In the genomic region with DNA sequence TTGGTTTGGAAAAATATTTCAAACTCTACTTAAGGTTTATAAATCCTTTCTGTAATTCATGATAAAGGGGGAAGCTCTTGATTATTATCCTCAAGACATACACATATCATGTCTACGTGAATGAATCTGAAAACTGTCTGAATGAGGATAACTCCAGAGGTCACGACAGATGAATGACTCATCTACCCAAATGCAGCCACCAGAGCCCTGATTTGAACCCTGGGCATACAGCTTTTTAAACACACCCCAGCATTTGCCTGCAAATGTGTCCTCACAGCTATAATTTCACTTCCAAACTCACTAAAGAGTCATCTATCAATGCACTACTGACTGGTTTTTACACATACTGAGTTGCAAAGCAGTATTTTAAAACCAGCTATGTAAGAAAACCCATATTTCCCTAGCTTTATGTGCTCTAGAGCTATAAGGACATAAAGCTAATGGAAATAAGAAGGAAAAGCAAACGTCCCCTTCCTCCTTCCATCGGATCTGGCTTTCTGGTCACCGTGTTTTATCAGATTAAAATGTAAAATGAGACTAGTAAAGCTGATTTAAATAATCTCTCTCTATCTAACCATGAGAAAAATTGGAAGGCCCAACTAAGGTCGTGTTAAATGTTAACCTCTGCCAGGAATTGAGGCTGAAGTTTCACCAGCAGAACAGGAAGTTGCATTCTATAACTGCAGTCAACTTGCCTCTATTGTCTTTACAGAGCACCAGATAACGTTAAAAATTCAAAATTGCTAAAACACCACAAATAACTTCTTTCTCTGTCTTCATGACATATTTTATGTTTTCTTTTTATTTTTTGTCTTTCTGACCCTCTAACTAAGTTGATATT, we compare ENCODE assay signal across 1 cellular context.
TF ChIP-seq lines count a peak whose summit lies in the region.

No MANE protein-coding gene starts in this region.

TF ChIP-seq in HepG2, 621 proteins besides CTCF, POLR2A, EP300 and RAD21 (continued from another document and continues in another):
- TF ChIP-seq RBAK (CRISPR knock-in tag; IDR thresholded peaks at IDR 0.05) (no peak), CEBPZ (IDR thresholded peaks at IDR 0.05; ENCODE audit: low read length) (no peak), ZNF75D (CRISPR knock-in tag; IDR thresholded peaks at IDR 0.05; ENCODE audit: borderline replicate concordance) (no peak), ZNF253 (CRISPR knock-in tag; IDR thresholded peaks at IDR 0.05; ENCODE audit: borderline replicate concordance) (no peak), ZNF788 (CRISPR knock-in tag; IDR thresholded peaks at IDR 0.05; ENCODE audit: borderline replicate concordance) (no peak), MEIS1 (CRISPR knock-in tag; IDR thresholded peaks at IDR 0.05; ENCODE audit: borderline replicate concordance) (no peak), ZSCAN30 (CRISPR knock-in tag; IDR thresholded peaks at IDR 0.05) (no peak), PATZ1 (CRISPR knock-in tag; IDR thresholded peaks at IDR 0.05) (no peak), ZNF296 (CRISPR knock-in tag; conservative IDR thresholded peaks at IDR 0.05) (no peak), SOX6 (IDR thresholded peaks at IDR 0.05) (no peak), SOX6 (CRISPR knock-in tag; IDR thresholded peaks at IDR 0.05) (peak; percentile 79), SETDB1 (CRISPR knock-in tag; IDR thresholded peaks at IDR 0.05; ENCODE audit: borderline replicate concordance) (no peak), ATF6 (CRISPR knock-in tag; conservative IDR thresholded peaks at IDR 0.05) (no peak), MYPOP (CRISPR knock-in tag; IDR thresholded peaks at IDR 0.05) (no peak), ZNF589 (CRISPR knock-in tag; conservative IDR thresholded peaks at IDR 0.05) (no peak), SSRP1 (CRISPR knock-in tag; IDR thresholded peaks at IDR 0.05) (no peak), RAD51 (IDR thresholded peaks at IDR 0.05; ENCODE audit: borderline replicate concordance) (no peak), NFIC (IDR thresholded peaks at IDR 0.05; ENCODE audit: low read length) (peak; percentile 9; the same call in 1 of the 2 replicates), HMG20A (CRISPR knock-in tag; IDR thresholded peaks at IDR 0.05; ENCODE audit: borderline replicate concordance) (peak; percentile 20; the same call in 1 of the 2 replicates), THAP11 (CRISPR knock-in tag; IDR thresholded peaks at IDR 0.05) (0 out of 2 replicates have a peak, but pooled peaks have one; percentile 21), KDM6A (CRISPR knock-in tag; IDR thresholded peaks at IDR 0.05; ENCODE audit: low read depth) (0 out of 2 replicates have a peak, but pooled peaks have one; percentile 22), RXRB (CRISPR knock-in tag; IDR thresholded peaks at IDR 0.05; ENCODE audit: borderline replicate concordance) (0 out of 2 replicates have a peak, but pooled peaks have one; percentile 20), MXD3 (CRISPR knock-in tag; IDR thresholded peaks at IDR 0.05) (no peak), PHF21A (CRISPR knock-in tag; IDR thresholded peaks at IDR 0.05) (no peak), ZNF326 (CRISPR knock-in tag; IDR thresholded peaks at IDR 0.05; ENCODE audit: borderline replicate concordance) (no peak), ZNF136 (CRISPR knock-in tag; IDR thresholded peaks at IDR 0.05; ENCODE audit: low read depth) (no peak), RBM22 (optimal IDR thresholded peaks at IDR 0.05; ENCODE audit: low read length) (no peak), ISL2 (CRISPR knock-in tag; IDR thresholded peaks at IDR 0.05) (peak; percentile 30; the same call in 1 of the 2 replicates), RORA (CRISPR knock-in tag; IDR thresholded peaks at IDR 0.05) (no peak), REPIN1 (CRISPR knock-in tag; IDR thresholded peaks at IDR 0.05; ENCODE audit: borderline replicate concordance, low read depth) (no peak), ELF1 (CRISPR knock-in tag; IDR thresholded peaks at IDR 0.05) (0 out of 2 replicates have a peak, but pooled peaks have one; percentile 43), ZSCAN5A (CRISPR knock-in tag; IDR thresholded peaks at IDR 0.05; ENCODE audit: borderline replicate concordance) (no peak), ZMAT5 (CRISPR knock-in tag; IDR thresholded peaks at IDR 0.05; ENCODE audit: borderline replicate concordance, low read depth) (no peak), ATF7-NPFF (CRISPR knock-in tag; IDR thresholded peaks at IDR 0.05; ENCODE audit: low read depth) (no peak), ZNF431 (CRISPR knock-in tag; IDR thresholded peaks at IDR 0.05; ENCODE audit: borderline replicate concordance, low read depth) (no peak), MLLT10 (CRISPR knock-in tag; IDR thresholded peaks at IDR 0.05) (no peak), ZNF7 (CRISPR knock-in tag; IDR thresholded peaks at IDR 0.05) (no peak)
- TF ChIP-seq, protein P1, sequence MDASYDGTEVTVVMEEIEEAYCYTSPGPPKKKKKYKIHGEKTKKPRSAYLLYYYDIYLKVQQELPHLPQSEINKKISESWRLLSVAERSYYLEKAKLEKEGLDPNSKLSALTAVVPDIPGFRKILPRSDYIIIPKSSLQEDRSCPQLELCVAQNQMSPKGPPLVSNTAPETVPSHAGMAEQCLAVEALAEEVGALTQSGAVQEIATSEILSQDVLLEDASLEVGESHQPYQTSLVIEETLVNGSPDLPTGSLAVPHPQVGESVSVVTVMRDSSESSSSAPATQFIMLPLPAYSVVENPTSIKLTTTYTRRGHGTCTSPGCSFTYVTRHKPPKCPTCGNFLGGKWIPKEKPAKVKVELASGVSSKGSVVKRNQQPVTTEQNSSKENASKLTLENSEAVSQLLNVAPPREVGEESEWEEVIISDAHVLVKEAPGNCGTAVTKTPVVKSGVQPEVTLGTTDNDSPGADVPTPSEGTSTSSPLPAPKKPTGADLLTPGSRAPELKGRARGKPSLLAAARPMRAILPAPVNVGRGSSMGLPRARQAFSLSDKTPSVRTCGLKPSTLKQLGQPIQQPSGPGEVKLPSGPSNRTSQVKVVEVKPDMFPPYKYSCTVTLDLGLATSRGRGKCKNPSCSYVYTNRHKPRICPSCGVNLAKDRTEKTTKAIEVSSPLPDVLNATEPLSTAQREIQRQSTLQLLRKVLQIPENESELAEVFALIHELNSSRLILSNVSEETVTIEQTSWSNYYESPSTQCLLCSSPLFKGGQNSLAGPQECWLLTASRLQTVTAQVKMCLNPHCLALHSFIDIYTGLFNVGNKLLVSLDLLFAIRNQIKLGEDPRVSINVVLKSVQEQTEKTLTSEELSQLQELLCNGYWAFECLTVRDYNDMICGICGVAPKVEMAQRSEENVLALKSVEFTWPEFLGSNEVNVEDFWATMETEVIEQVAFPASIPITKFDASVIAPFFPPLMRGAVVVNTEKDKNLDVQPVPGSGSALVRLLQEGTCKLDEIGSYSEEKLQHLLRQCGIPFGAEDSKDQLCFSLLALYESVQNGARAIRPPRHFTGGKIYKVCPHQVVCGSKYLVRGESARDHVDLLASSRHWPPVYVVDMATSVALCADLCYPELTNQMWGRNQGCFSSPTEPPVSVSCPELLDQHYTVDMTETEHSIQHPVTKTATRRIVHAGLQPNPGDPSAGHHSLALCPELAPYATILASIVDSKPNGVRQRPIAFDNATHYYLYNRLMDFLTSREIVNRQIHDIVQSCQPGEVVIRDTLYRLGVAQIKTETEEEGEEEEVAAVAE (CRISPR knock-in tag; IDR thresholded peaks at IDR 0.05; ENCODE audit: borderline replicate concordance): no peak
- TF ChIP-seq, protein P2, sequence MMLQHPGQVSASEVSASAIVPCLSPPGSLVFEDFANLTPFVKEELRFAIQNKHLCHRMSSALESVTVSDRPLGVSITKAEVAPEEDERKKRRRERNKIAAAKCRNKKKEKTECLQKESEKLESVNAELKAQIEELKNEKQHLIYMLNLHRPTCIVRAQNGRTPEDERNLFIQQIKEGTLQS (CRISPR knock-in tag; IDR thresholded peaks at IDR 0.05): peak; percentile 39; the same call in 1 of the 2 replicates
- TF ChIP-seq, protein P3, sequence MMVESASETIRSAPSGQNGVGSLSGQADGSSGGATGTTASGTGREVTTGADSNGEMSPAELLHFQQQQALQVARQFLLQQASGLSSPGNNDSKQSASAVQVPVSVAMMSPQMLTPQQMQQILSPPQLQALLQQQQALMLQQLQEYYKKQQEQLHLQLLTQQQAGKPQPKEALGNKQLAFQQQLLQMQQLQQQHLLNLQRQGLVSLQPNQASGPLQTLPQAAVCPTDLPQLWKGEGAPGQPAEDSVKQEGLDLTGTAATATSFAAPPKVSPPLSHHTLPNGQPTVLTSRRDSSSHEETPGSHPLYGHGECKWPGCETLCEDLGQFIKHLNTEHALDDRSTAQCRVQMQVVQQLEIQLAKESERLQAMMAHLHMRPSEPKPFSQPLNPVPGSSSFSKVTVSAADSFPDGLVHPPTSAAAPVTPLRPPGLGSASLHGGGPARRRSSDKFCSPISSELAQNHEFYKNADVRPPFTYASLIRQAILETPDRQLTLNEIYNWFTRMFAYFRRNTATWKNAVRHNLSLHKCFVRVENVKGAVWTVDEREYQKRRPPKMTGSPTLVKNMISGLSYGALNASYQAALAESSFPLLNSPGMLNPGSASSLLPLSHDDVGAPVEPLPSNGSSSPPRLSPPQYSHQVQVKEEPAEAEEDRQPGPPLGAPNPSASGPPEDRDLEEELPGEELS (CRISPR knock-in tag; IDR thresholded peaks at IDR 0.05): 0 out of 2 replicates have a peak, but pooled peaks have one; percentile 5
